ENCODE assay signal across 15 cellular contexts in the genomic region with DNA sequence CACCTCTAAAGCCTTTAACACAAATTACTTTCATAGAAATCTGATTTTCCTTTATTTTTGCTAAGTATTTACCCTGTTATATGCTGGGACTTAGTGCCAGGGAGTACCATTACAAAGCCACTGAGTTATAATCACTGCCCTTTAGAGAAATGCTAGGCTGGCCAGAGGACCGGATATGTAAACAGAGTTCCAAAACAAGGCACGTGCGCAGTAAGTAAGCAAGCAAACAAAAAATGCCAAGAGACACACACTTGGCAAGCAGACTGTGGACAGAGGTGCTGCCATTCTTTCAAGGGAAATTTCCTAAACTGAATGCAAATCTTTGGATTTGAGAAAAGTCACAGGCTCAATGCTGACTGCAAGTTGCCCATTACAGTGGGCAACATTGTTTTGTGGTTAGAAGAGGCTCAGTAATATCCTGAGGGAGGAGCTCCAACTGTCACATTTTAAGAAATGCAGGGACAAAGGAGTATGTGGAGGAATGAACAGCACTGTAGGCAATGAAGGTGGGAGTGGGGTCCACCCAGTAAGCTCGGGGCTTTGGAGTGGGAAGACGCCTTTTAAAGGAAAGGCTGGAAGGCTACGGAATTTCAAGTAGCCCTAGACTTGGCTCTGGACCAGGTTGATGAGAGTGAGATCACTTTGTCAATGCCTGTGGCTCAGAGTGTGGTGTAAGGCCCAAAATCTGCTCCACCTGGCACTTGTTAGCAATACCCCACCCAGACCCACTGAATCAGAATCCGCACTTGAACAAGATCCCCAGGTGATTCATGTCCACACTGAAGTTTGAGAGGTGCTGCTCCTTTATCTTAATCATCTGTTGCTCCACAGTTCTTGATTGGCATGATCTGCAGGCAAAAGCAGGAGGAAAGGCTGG. TPM values are rescaled to one million over a fixed set of nuclear protein-coding genes. Genes with fewer than 3 reads are reported as not detected.
DNase-seq lines count a peak whose midpoint lies in the region; ATAC-seq and TF ChIP-seq lines count a peak whose summit lies in the region.
"Had no signal": no experiment of that assay in that cellular context is flagged by ENCODE, and none has a peak within 500 bp of the region (broad histone marks: within the 10 kb centered on the region; RNA-seq: fewer than 3 reads in every experiment).

No MANE protein-coding gene starts in this region.

- no peak for TF ChIP-seq RAD21 in SK-N-SH (IDR thresholded peaks at IDR 0.05; ENCODE audit: low read length)

- H3F3A ChIP-seq in SK-N-SH (replicated peaks; ENCODE audit: insufficient read depth): peaks cover 6% of the 10 kb centered on the region

- H3K4me1 ChIP-seq in SK-N-SH (ENCODE audit: control insufficient read depth in 1 of 2, insufficient read depth in 2 of 2, low read depth in 1 of 2, low read length in 1 of 2) (peaks cover 8 to 12% of the 10 kb centered on the region in 2 experiments; a peak in 2 of 4 replicates), RWPE2 (ENCODE audit: insufficient read depth, poor library complexity, severe bottlenecking) (peaks cover 7% of the 10 kb centered on the region), testis (no peaks in the 10 kb centered on the region)

- H3K27me3 ChIP-seq in SK-N-SH (ENCODE audit: insufficient read depth) (no peaks in the 10 kb centered on the region), RWPE2 (ENCODE audit: insufficient read depth, poor library complexity, severe bottlenecking) (no peaks in the 10 kb centered on the region), testis (no peaks in the 10 kb centered on the region)

- H2AFZ ChIP-seq in SK-N-SH (ENCODE audit: low read depth): peak overlapping the region; percentile 39; the same call in 1 of the 2 replicates

- H3K36me3 ChIP-seq in SK-N-SH (replicated peaks in 1 of 2; ENCODE audit: control insufficient read depth in 1 of 2, insufficient read depth in 2 of 2, low read length in 1 of 2) (no peaks in the 10 kb centered on the region), RWPE2 (ENCODE audit: low read depth) (no peaks in the 10 kb centered on the region), testis (ENCODE audit: low read depth, missing control alignments) (no peaks in the 10 kb centered on the region)

- no peak for ATAC-seq in SK-N-SH treated with all-trans-retinoic acid at 6 μM for 48 hours
- ATAC-seq in RWPE2 (ENCODE audit: low read depth): peak; percentile 63
- no peak for ATAC-seq in HG02884 (IDR thresholded peaks at IDR 0.05; ENCODE audit: unreplicated experiment)
- ATAC-seq in GM18861 (IDR thresholded peaks at IDR 0.05; ENCODE audit: unreplicated experiment): no peak
- ATAC-seq: activated T-helper 17 cell treated with anti-CD3 and anti-CD28 coated beads, Interleukin-2, amount 50 U/mL, for 72 hours had no signal

- no peak overlapping the region for H3K4me2 ChIP-seq in SK-N-SH

- H3K9ac ChIP-seq in SK-N-SH: no peak overlapping the region

- TF ChIP-seq EP300 in SK-N-SH (IDR thresholded peaks at IDR 0.05; ENCODE audit: borderline replicate concordance in 1 of 2, low read depth in 1 of 2, low read length in 1 of 2): no peak

- H4K20me1 ChIP-seq in SK-N-SH (ENCODE audit: insufficient read depth): no peaks in the 10 kb centered on the region

- CTCF ChIA-PET in SK-N-SH (lab: Yijun Ruan, JAX): interaction anchor here (1.0 to 12.0 kb wide), 3 partner anchors 9 to 93 kb away, joined by 3 to 152 read pairs (median 3); no protein-coding TSS in a partner anchor

- 61% methylated on average over 7 of the region's 7 CpGs for WGBS in SK-N-SH (ENCODE audit: low lambda C conversion rate)
- 75 to 89% methylated on average over 7 of the region's 7 CpGs for WGBS in testis, 2 donors

- POLR2A ChIA-PET in SK-N-SH (lab: Yijun Ruan, JAX): no interaction called here

- intact Hi-C loops in testis (cut with DNase I; ENCODE audit: low total_unique reads): no loop called here

- no peaks in the 10 kb centered on the region for H3K9me3 ChIP-seq in SK-N-SH
- no peaks in the 10 kb centered on the region for H3K9me3 ChIP-seq in RWPE2 (ENCODE audit: severe bottlenecking)
- H3K9me3 ChIP-seq in testis: no peaks in the 10 kb centered on the region

- H3K27ac ChIP-seq in SK-N-SH (ENCODE audit: low read depth in 2 of 2, low read length in 1 of 2) (no peak overlapping the region), RWPE2 (ENCODE audit: poor library complexity, severe bottlenecking) (peak overlapping the region; percentile 12), testis (no peak overlapping the region)

- H3K4me3 ChIP-seq in SK-N-SH (ENCODE audit: low read depth in 2 of 2, low read length in 1 of 2): no peak overlapping the region
- H3K4me3 ChIP-seq in RWPE2 (ENCODE audit: severe bottlenecking): no peak overlapping the region
- no peak overlapping the region for H3K4me3 ChIP-seq in testis

- no peaks in the 10 kb centered on the region for H3K79me2 ChIP-seq in SK-N-SH (ENCODE audit: insufficient read depth)

- DNase-seq in SK-N-SH: no peak
- no peak for DNase-seq in RWPE2 (ENCODE audit: low spot score)
- DNase-seq in globus pallidus (ENCODE audit: low spot score): peak; percentile 20
- DNase-seq in testis: peak; percentile 8
- no peak for DNase-seq in NCI-H2227 (lab: John Stamatoyannopoulos, UW; ENCODE audit: unreplicated experiment)
- DNase-seq: ACHN; activated CD4-positive, alpha-beta T cell treated with anti-CD3 and anti-CD28 coated beads, Interleukin-2, amount 10 ng/mL, durations not matched to agents 7 days and 5 days; cortex of kidney; NCI-H510A; small intestine; stimulated activated naive CD4-positive, alpha-beta T cell treated with Interleukin-2 at 50 U/mL for 16 hours had no signal

- no peak for TF ChIP-seq POLR2A in testis (IDR thresholded peaks at IDR 0.05)

- H3K9me2 ChIP-seq in SK-N-SH: no peaks in the 10 kb centered on the region

- TF ChIP-seq CTCF in SK-N-SH (IDR thresholded peaks at IDR 0.05): no peak
- no peak for TF ChIP-seq CTCF in RWPE2 (IDR thresholded peaks at IDR 0.05; ENCODE audit: poor library complexity, severe bottlenecking)
- TF ChIP-seq CTCF in testis (IDR thresholded peaks at IDR 0.05): no peak

TF ChIP-seq in SK-N-SH, 30 proteins besides CTCF, POLR2A, EP300 and RAD21:
- TF ChIP-seq FOXJ3 (CRISPR knock-in tag; IDR thresholded peaks at IDR 0.05) (no peak), YY1 (IDR thresholded peaks at IDR 0.05; ENCODE audit: low read depth) (no peak), GATA2 (CRISPR knock-in tag; IDR thresholded peaks at IDR 0.05) (no peak), NFIC (IDR thresholded peaks at IDR 0.05; ENCODE audit: borderline replicate concordance) (no peak), ELF1 (IDR thresholded peaks at IDR 0.05) (no peak), TAF1 (IDR thresholded peaks at IDR 0.05; ENCODE audit: borderline replicate concordance, low read depth, low read length) (no peak)
- TF ChIP-seq, protein P1, sequence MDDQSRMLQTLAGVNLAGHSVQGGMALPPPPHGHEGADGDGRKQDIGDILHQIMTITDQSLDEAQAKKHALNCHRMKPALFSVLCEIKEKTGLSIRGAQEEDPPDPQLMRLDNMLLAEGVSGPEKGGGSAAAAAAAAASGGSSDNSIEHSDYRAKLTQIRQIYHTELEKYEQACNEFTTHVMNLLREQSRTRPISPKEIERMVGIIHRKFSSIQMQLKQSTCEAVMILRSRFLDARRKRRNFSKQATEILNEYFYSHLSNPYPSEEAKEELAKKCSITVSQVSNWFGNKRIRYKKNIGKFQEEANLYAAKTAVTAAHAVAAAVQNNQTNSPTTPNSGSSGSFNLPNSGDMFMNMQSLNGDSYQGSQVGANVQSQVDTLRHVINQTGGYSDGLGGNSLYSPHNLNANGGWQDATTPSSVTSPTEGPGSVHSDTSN (IDR thresholded peaks at IDR 0.05): peak; percentile 32; the same call in 1 of the 2 replicates
- TF ChIP-seq, protein P2, sequence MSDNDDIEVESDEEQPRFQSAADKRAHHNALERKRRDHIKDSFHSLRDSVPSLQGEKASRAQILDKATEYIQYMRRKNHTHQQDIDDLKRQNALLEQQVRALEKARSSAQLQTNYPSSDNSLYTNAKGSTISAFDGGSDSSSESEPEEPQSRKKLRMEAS (IDR thresholded peaks at IDR 0.05; ENCODE audit: low read depth): no peak
TF ChIP-seq in SK-N-SH: peak in this region for 1.

TF ChIP-seq in SK-N-SH treated with all-trans-retinoic acid at 6 μM for 48 hours, 23 proteins besides CTCF, POLR2A, EP300 and RAD21:
- TF ChIP-seq ZNF565 (CRISPR knock-in tag; conservative IDR thresholded peaks at IDR 0.05; ENCODE audit: low read depth) (no peak), TOX (CRISPR knock-in tag; IDR thresholded peaks at IDR 0.05; ENCODE audit: borderline replicate concordance) (no peak)

RNA-seq across cellular contexts. Expression of a gene that starts 2.1 kb away (rescaled TPM):
- polyA plus RNA-seq in SK-N-SH (2012; rRNA removed): 4.0 and 4.3 TPM in 2 replicates
- 4.1 and 4.2 TPM in 2 replicates for polyA plus RNA-seq in SK-N-SH (2012; cell fraction: cytosol; rRNA removed)
- 3.9 and 5.1 TPM in 2 replicates for polyA plus RNA-seq in SK-N-SH (2012; cell fraction: nucleus; rRNA removed)
- total RNA-seq in testis: 1 to 10 TPM; 5.3 to 7.5 TPM
- polyA plus RNA-seq in testis (ENCODE audit: insufficient read depth, low read depth, low replicate concordance): 3.0 TPM

Comparison
In these comparisons a context has a peak if more than half of its experiments do, and no peak if none do; other contexts are left out.
1. DNase-seq: peak in globus pallidus (single experiment) and testis (single experiment); none in SK-N-SH (single experiment), RWPE2 (single experiment) and NCI-H2227 (single experiment).